In genomic region chr9:35584681-35585080, GRCh38 we compare ENCODE assay signal across 1 cellular context. TPM values are rescaled to one million over a fixed set of nuclear protein-coding genes. Genes with fewer than 3 reads are reported as not detected.
"Had no signal": no experiment of that assay in that cellular context is flagged by ENCODE, and none has a peak within 500 bp of the region (broad histone marks: within the 10 kb centered on the region; RNA-seq: fewer than 3 reads in every experiment).

No MANE protein-coding gene starts in this region.

RNA-seq across cellular contexts. Expression of gene CD72, which starts 33.5 kb away (rescaled TPM):
- total RNA-seq: HT-29 had no signal
